Comparison of ENCODE assay signal across 8 cellular contexts in genomic region chr19:51367565-51368365, GRCh38. TPM values are rescaled to one million over a fixed set of nuclear protein-coding genes. Genes with fewer than 3 reads are reported as not detected.
DNase-seq lines count a peak whose midpoint lies in the region; ATAC-seq and TF ChIP-seq lines count a peak whose summit lies in the region.

No MANE protein-coding gene starts in this region.

- H3K27me3 ChIP-seq in right lobe of liver, result no peaks in the 10 kb centered on the region

- TF ChIP-seq POLR2A in right lobe of liver (IDR thresholded peaks at IDR 0.05), result peak; percentile 50

- H3K4me1 ChIP-seq in right lobe of liver, result peaks cover 0 to 27% (median 4%) of the 10 kb centered on the region in 4 donors

- peak overlapping the region; percentile 99 for H3K27ac ChIP-seq in 22Rv1
- H3K27ac ChIP-seq in right lobe of liver, result peak overlapping the region; percentile 84 to 95 (median 94)

- H3K9me3 ChIP-seq in right lobe of liver, result no peaks in the 10 kb centered on the region

- peak; percentile 64 for ATAC-seq in GM18520 (IDR thresholded peaks at IDR 0.05; ENCODE audit: unreplicated experiment)
- ATAC-seq in HG03060 (IDR thresholded peaks at IDR 0.05; ENCODE audit: low read depth, unreplicated experiment), result peak; percentile 41
- ATAC-seq in right lobe of liver, result peak; percentile 78 to 89 (median 81)

- TF ChIP-seq CTCF in 22Rv1 (IDR thresholded peaks at IDR 0.05) (peak; percentile 5; the same call in 1 of the 2 replicates), right lobe of liver (IDR thresholded peaks at IDR 0.05) (no peak)

- 9% methylated on average over 19 of the region's 64 CpGs for WGBS in right lobe of liver (ENCODE audit: insufficient coverage, low coverage, low lambda C conversion rate, missing lambda C conversion rate)

- H3K36me3 ChIP-seq in right lobe of liver, result no peaks in the 10 kb centered on the region

- H3K4me3 ChIP-seq in right lobe of liver, result peak overlapping the region; percentile 77 to 92 (median 83)

- DNase-seq in NCI-H774 (lab: John Stamatoyannopoulos, UW) (peak; percentile 91), dermis microvascular lymphatic vessel endothelial cell (ENCODE audit: low read depth in 2 of 2) (peak; percentile 91 to 99), right lobe of liver (peak; percentile 100)
- DNase-seq in activated CD4-positive, alpha-beta T cell treated with anti-CD3 and anti-CD28 coated beads, Interleukin-2, amount 50 U/mL, for 48 hours, result peak; percentile 100
- peak; percentile 98 for DNase-seq in stimulated activated CD4-positive, alpha-beta T cell treated with anti-CD3 and anti-CD28 coated beads, Interleukin-4, amount 100 ng/mL, for 24 hours

- intact Hi-C loops in right lobe of liver (cut with DNase I), result no loop called here

RNA-seq across cellular contexts. Expression of gene CLDND2, which starts 1.0 kb away (rescaled TPM):
- total RNA-seq in dermis microvascular lymphatic vessel endothelial cell, result not detected in 2 replicates
- total RNA-seq in right lobe of liver, result 1 to 10 TPM in 1 of 6 experiments, under 1 TPM in 1, not detected in 4; 1.00 to 1.2 TPM

RNA-seq across cellular contexts. Expression of gene ETFB, which starts 1.6 kb away (rescaled TPM):
- total RNA-seq in dermis microvascular lymphatic vessel endothelial cell, result 73.6 and 75.7 TPM in 2 replicates
- 100 to 1,000 TPM; 210 to 439 (median 345) TPM for total RNA-seq in right lobe of liver

RNA-seq across cellular contexts. Expression of gene NKG7, which starts 4.7 kb away (rescaled TPM):
- not detected in 2 replicates for total RNA-seq in dermis microvascular lymphatic vessel endothelial cell
- 1 to 10 TPM; 1.7 to 7.7 (median 4.1) TPM for total RNA-seq in right lobe of liver

RNA-seq across cellular contexts. Expression of gene LIM2, which starts 20.0 kb away (rescaled TPM):
- total RNA-seq in dermis microvascular lymphatic vessel endothelial cell, result not detected in 2 replicates
- total RNA-seq in right lobe of liver, result not detected

RNA-seq across cellular contexts. Expression of gene C19orf84, which starts 22.6 kb away (rescaled TPM):
- total RNA-seq in dermis microvascular lymphatic vessel endothelial cell (not detected in 2 replicates), right lobe of liver (not detected)

Comparison
In these comparisons a context has a peak if more than half of its experiments do, and no peak if none do; other contexts are left out.
1. Peak in every context shown above with its lines: DNase-seq, ATAC-seq, H3K4me3 ChIP-seq and H3K27ac ChIP-seq.